ENCODE assay signal across 1 cellular context in genomic region chr17:17693955-17694228, GRCh38.
A peak's percentile ranks its signal among the peaks of the same experiment; 100 is the strongest.
TF ChIP-seq lines count a peak whose summit lies in the region.

No MANE protein-coding gene starts in this region.

TF ChIP-seq in HepG2, 621 proteins besides CTCF, POLR2A, EP300 and RAD21 (continued from another document and continues in another):
- TF ChIP-seq ZSCAN20 (CRISPR knock-in tag; IDR thresholded peaks at IDR 0.05; ENCODE audit: borderline replicate concordance): no peak
- no peak for TF ChIP-seq KAT8 (CRISPR knock-in tag; IDR thresholded peaks at IDR 0.05)
- peak; percentile 14 for TF ChIP-seq HNRNPH1 (optimal IDR thresholded peaks at IDR 0.05; ENCODE audit: low read depth, low read length)
- TF ChIP-seq ZNF780A (CRISPR knock-in tag; IDR thresholded peaks at IDR 0.05): no peak
- TF ChIP-seq PHF8 (CRISPR knock-in tag; IDR thresholded peaks at IDR 0.05): peak; percentile 16; the same call in 1 of the 2 replicates
- TF ChIP-seq NCOR1 (IDR thresholded peaks at IDR 0.05; ENCODE audit: borderline replicate concordance, low read length): no peak
- TF ChIP-seq YEATS2 (CRISPR knock-in tag; IDR thresholded peaks at IDR 0.05; ENCODE audit: borderline replicate concordance): no peak
- no peak for TF ChIP-seq RFX1 (IDR thresholded peaks at IDR 0.05)
- no peak for TF ChIP-seq ZFAT (CRISPR knock-in tag; conservative IDR thresholded peaks at IDR 0.05)
- no peak for TF ChIP-seq HNRNPLL (IDR thresholded peaks at IDR 0.05; ENCODE audit: low read depth, low read length, poor library complexity, severe bottlenecking)
- TF ChIP-seq HHEX (CRISPR knock-in tag; IDR thresholded peaks at IDR 0.05): no peak
- no peak for TF ChIP-seq RNF2 (conservative IDR thresholded peaks at IDR 0.05; ENCODE audit: low read depth)
- TF ChIP-seq, protein P1, sequence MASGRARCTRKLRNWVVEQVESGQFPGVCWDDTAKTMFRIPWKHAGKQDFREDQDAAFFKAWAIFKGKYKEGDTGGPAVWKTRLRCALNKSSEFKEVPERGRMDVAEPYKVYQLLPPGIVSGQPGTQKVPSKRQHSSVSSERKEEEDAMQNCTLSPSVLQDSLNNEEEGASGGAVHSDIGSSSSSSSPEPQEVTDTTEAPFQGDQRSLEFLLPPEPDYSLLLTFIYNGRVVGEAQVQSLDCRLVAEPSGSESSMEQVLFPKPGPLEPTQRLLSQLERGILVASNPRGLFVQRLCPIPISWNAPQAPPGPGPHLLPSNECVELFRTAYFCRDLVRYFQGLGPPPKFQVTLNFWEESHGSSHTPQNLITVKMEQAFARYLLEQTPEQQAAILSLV (CRISPR knock-in tag; IDR thresholded peaks at IDR 0.05; ENCODE audit: borderline replicate concordance): 0 out of 2 replicates have a peak, but pooled peaks have one; percentile 9
- TF ChIP-seq PHF21A (CRISPR knock-in tag; IDR thresholded peaks at IDR 0.05): peak; percentile 22; the same call in 1 of the 2 replicates
- TF ChIP-seq PTBP1 (IDR thresholded peaks at IDR 0.05; ENCODE audit: low read depth, low read length, poor library complexity, severe bottlenecking): no peak
- no peak for TF ChIP-seq ZUFSP (CRISPR knock-in tag; IDR thresholded peaks at IDR 0.05; ENCODE audit: borderline replicate concordance)
- TF ChIP-seq, protein P2, sequence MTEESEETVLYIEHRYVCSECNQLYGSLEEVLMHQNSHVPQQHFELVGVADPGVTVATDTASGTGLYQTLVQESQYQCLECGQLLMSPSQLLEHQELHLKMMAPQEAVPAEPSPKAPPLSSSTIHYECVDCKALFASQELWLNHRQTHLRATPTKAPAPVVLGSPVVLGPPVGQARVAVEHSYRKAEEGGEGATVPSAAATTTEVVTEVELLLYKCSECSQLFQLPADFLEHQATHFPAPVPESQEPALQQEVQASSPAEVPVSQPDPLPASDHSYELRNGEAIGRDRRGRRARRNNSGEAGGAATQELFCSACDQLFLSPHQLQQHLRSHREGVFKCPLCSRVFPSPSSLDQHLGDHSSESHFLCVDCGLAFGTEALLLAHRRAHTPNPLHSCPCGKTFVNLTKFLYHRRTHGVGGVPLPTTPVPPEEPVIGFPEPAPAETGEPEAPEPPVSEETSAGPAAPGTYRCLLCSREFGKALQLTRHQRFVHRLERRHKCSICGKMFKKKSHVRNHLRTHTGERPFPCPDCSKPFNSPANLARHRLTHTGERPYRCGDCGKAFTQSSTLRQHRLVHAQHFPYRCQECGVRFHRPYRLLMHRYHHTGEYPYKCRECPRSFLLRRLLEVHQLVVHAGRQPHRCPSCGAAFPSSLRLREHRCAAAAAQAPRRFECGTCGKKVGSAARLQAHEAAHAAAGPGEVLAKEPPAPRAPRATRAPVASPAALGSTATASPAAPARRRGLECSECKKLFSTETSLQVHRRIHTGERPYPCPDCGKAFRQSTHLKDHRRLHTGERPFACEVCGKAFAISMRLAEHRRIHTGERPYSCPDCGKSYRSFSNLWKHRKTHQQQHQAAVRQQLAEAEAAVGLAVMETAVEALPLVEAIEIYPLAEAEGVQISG (CRISPR knock-in tag; IDR thresholded peaks at IDR 0.05): no peak
- TF ChIP-seq REST (IDR thresholded peaks at IDR 0.05; ENCODE audit: borderline replicate concordance in 1 of 2, low read depth in 1 of 2, low read length in 2 of 2): no peak
- no peak for TF ChIP-seq PBX2 (CRISPR knock-in tag; IDR thresholded peaks at IDR 0.05)
- no peak for TF ChIP-seq ZNF317 (CRISPR knock-in tag; IDR thresholded peaks at IDR 0.05)
- TF ChIP-seq, protein P3, sequence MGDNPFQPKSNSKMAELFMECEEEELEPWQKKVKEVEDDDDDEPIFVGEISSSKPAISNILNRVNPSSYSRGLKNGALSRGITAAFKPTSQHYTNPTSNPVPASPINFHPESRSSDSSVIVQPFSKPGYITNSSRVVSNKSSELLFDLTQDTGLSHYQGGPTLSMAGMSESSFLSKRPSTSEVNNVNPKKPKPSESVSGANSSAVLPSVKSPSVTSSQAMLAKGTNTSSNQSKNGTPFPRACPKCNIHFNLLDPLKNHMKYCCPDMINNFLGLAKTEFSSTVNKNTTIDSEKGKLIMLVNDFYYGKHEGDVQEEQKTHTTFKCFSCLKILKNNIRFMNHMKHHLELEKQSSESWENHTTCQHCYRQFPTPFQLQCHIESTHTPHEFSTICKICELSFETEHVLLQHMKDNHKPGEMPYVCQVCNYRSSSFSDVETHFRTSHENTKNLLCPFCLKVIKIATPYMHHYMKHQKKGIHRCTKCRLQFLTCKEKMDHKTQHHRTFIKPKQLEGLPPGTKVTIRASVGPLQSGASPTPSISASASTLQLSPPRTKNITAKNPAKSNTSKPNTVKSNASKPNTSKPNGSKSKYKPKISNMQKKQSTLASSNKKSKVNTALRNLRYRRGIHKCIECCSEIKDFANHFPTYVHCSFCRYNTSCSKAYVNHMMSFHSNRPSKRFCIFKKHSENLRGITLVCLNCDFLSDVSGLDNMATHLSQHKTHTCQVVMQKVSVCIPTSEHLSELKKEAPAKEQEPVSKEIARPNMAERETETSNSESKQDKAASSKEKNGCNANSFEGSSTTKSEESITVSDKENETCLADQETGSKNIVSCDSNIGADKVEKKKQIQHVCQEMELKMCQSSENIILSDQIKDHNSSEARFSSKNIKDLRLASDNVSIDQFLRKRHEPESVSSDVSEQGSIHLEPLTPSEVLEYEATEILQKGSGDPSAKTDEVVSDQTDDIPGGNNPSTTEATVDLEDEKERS (CRISPR knock-in tag; IDR thresholded peaks at IDR 0.05): no peak
- TF ChIP-seq ZNF75D (CRISPR knock-in tag; IDR thresholded peaks at IDR 0.05; ENCODE audit: borderline replicate concordance): no peak
- no peak for TF ChIP-seq SOX5 (CRISPR knock-in tag; IDR thresholded peaks at IDR 0.05; ENCODE audit: borderline replicate concordance)
- no peak for TF ChIP-seq TOPORS (CRISPR knock-in tag; IDR thresholded peaks at IDR 0.05)
- no peak for TF ChIP-seq LRRFIP1 (CRISPR knock-in tag; conservative IDR thresholded peaks at IDR 0.05)
- TF ChIP-seq KDM6A (CRISPR knock-in tag; IDR thresholded peaks at IDR 0.05; ENCODE audit: low read depth): no peak
- TF ChIP-seq ZNF460 (CRISPR knock-in tag; IDR thresholded peaks at IDR 0.05; ENCODE audit: borderline replicate concordance): no peak
- TF ChIP-seq, protein P4, sequence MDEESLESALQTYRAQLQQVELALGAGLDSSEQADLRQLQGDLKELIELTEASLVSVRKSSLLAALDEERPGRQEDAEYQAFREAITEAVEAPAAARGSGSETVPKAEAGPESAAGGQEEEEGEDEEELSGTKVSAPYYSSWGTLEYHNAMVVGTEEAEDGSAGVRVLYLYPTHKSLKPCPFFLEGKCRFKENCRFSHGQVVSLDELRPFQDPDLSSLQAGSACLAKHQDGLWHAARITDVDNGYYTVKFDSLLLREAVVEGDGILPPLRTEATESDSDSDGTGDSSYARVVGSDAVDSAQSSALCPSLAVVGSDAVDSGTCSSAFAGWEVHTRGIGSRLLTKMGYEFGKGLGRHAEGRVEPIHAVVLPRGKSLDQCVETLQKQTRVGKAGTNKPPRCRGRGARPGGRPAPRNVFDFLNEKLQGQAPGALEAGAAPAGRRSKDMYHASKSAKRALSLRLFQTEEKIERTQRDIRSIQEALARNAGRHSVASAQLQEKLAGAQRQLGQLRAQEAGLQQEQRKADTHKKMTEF (CRISPR knock-in tag; IDR thresholded peaks at IDR 0.05): 0 out of 2 replicates have a peak, but pooled peaks have one; percentile 16
- TF ChIP-seq SALL2 (CRISPR knock-in tag; IDR thresholded peaks at IDR 0.05): 0 out of 2 replicates have a peak, but pooled peaks have one; percentile 14
- no peak for TF ChIP-seq ZMAT5 (CRISPR knock-in tag; IDR thresholded peaks at IDR 0.05; ENCODE audit: borderline replicate concordance, low read depth)
- TF ChIP-seq ZNF674 (CRISPR knock-in tag; IDR thresholded peaks at IDR 0.05; ENCODE audit: low read depth): no peak
- no peak for TF ChIP-seq ATF7 (IDR thresholded peaks at IDR 0.05)
- no peak for TF ChIP-seq ATF7 (CRISPR knock-in tag; IDR thresholded peaks at IDR 0.05)
- TF ChIP-seq ZNF792 (CRISPR knock-in tag; IDR thresholded peaks at IDR 0.05): no peak
- no peak for TF ChIP-seq KDM3A (CRISPR knock-in tag; IDR thresholded peaks at IDR 0.05; ENCODE audit: low read depth)
- TF ChIP-seq DRAP1 (CRISPR knock-in tag; IDR thresholded peaks at IDR 0.05): no peak
- no peak for TF ChIP-seq ZNF280B (CRISPR knock-in tag; IDR thresholded peaks at IDR 0.05; ENCODE audit: borderline replicate concordance)
- TF ChIP-seq HMG20A (CRISPR knock-in tag; IDR thresholded peaks at IDR 0.05; ENCODE audit: borderline replicate concordance): no peak
- no peak for TF ChIP-seq SAFB2 (CRISPR knock-in tag; IDR thresholded peaks at IDR 0.05; ENCODE audit: borderline replicate concordance, low read depth)
